ENCODE assay signal across 14 cellular contexts in genomic region chr22:45210577-45211431, GRCh38. TPM values are rescaled to one million over a fixed set of nuclear protein-coding genes. Genes with fewer than 3 reads are reported as not detected.
A peak's percentile ranks its signal among the peaks of the same experiment; 100 is the strongest.
DNase-seq lines count a peak whose midpoint lies in the region; ATAC-seq, FAIRE-seq and TF ChIP-seq lines count a peak whose summit lies in the region.
"Had no signal": no experiment of that assay in that cellular context is flagged by ENCODE, and none has a peak within 500 bp of the region (broad histone marks: within the 10 kb centered on the region; RNA-seq: fewer than 3 reads in every experiment).

No MANE protein-coding gene starts in this region.

- TF ChIP-seq EP300 in esophagus muscularis mucosa (IDR thresholded peaks at IDR 0.05): no peak

- no peak overlapping the region for H2BK120ac ChIP-seq in trophoblast cell (ENCODE audit: insufficient read depth, low read length, poor library complexity)

- H2BK12ac ChIP-seq in trophoblast cell (ENCODE audit: low read length): no peak overlapping the region

- CTCF ChIA-PET in AG04450 (lab: Charles Lee): no interaction called here

- H3K27me3 ChIP-seq in AG04450 (ENCODE audit: control insufficient read depth, insufficient read depth, low read length) (no peaks in the 10 kb centered on the region), MG63 (no peaks in the 10 kb centered on the region), trophoblast cell (ENCODE audit: insufficient read depth, low read length) (no peaks in the 10 kb centered on the region), esophagus muscularis mucosa (no peaks in the 10 kb centered on the region)
- H3K27me3 ChIP-seq: transverse colon had no signal

- no peak overlapping the region for H3K4ac ChIP-seq in trophoblast cell (ENCODE audit: low read depth, low read length)

- no peak overlapping the region for H4K91ac ChIP-seq in trophoblast cell (ENCODE audit: low read depth, low read length)

- H3K27me3 Mint-ChIP-seq in T-helper 17 cell: no peaks in the 10 kb centered on the region
- H3K27me3 Mint-ChIP-seq: activated T-helper 17 cell treated with anti-CD3 and anti-CD28 coated beads, Interleukin-2, amount 50 U/mL, for 72 hours had no signal

- H2BK5ac ChIP-seq in trophoblast cell (ENCODE audit: low read depth, low read length, poor library complexity): no peak overlapping the region

- H3K18ac ChIP-seq in trophoblast cell (ENCODE audit: low read length): peak overlapping the region; percentile 14

- H3K36me3 Mint-ChIP-seq in T-helper 17 cell (ENCODE audit: low read depth): peaks cover 1% of the 10 kb centered on the region

- peaks cover 11% of the 10 kb centered on the region for H3K4me1 Mint-ChIP-seq in T-helper 17 cell

- no peak for DNase-seq in AG04450 (ENCODE audit: low read depth, low spot score)
- no peak for DNase-seq in MG63
- DNase-seq in trophoblast cell: no peak
- no peak for DNase-seq in esophagus muscularis mucosa (ENCODE audit: extremely low spot score)
- DNase-seq in T-helper 17 cell: no peak
- DNase-seq: activated CD4-positive, alpha-beta T cell treated with anti-CD3 and anti-CD28 coated beads for 1 hour; DMS53; NCI-H2081; NK-92 treated with Interleukin-12 subunit alpha and Interleukin-12 subunit beta, amount 100 ng/mL, for 24 hours; transverse colon had no signal

- POLR2A ChIA-PET in AG04450 (lab: Yijun Ruan, JAX): no interaction called here

- no CpG with 5 or more reads among the region's 23 CpGs for WGBS in trophoblast cell (ENCODE audit: extremely low coverage, insufficient coverage, insufficient read length)
- 81% methylated on average over 23 of the region's 23 CpGs for WGBS in esophagus muscularis mucosa

- no peak for TF ChIP-seq CTCF in AG04450 (IDR thresholded peaks at IDR 0.05; ENCODE audit: low read depth, low read length)
- TF ChIP-seq CTCF in esophagus muscularis mucosa (IDR thresholded peaks at IDR 0.05): no peak

- no peak overlapping the region for H2AK5ac ChIP-seq in trophoblast cell (ENCODE audit: low read length)

- H3K9ac ChIP-seq in trophoblast cell (ENCODE audit: low read length): no peak overlapping the region

- no peak overlapping the region for H2AFZ ChIP-seq in trophoblast cell (ENCODE audit: insufficient read depth, low read length, poor library complexity)

- H3K9me3 ChIP-seq in AG04450 (ENCODE audit: control insufficient read depth, insufficient read depth, low read length) (peaks cover 6% of the 10 kb centered on the region; the same call in 1 of the 2 replicates), MG63 (no peaks in the 10 kb centered on the region), trophoblast cell (ENCODE audit: insufficient read depth, low read depth, low read length) (no peaks in the 10 kb centered on the region), esophagus muscularis mucosa (no peaks in the 10 kb centered on the region), T-helper 17 cell (ENCODE audit: control insufficient read depth, low read length, poor library complexity, severe bottlenecking) (no peaks in the 10 kb centered on the region)
- H3K9me3 ChIP-seq: transverse colon had no signal

- intact Hi-C loops in esophagus muscularis mucosa (cut with DNase I): loop anchor here (10.0 kb wide), 1 partner anchor 46 kb away; the partner anchor contains the start of gene NUP50

- no peaks in the 10 kb centered on the region for H3K79me2 ChIP-seq in trophoblast cell (ENCODE audit: control insufficient read depth, insufficient read depth, low read length, poor library complexity)

- H3K27ac Mint-ChIP-seq in T-helper 17 cell: no peak overlapping the region

- H3K23ac ChIP-seq in trophoblast cell (ENCODE audit: low read length): no peak overlapping the region

- H3K27ac ChIP-seq in AG04450 (ENCODE audit: low read depth, low read length): peak overlapping the region; percentile 93
- no peak overlapping the region for H3K27ac ChIP-seq in trophoblast cell (ENCODE audit: low read depth, low read length)
- H3K27ac ChIP-seq in esophagus muscularis mucosa (replicated peaks in 1 of 4): peak overlapping the region in 1 of 4 donors; percentile 73

- no peak for TF ChIP-seq POLR2A in esophagus muscularis mucosa (IDR thresholded peaks at IDR 0.05; ENCODE audit: low read depth)

- peak overlapping the region; percentile 26 for H3K14ac ChIP-seq in trophoblast cell (ENCODE audit: low read length)

- H3K36me3 ChIP-seq in MG63 (peaks cover 19% of the 10 kb centered on the region), trophoblast cell (ENCODE audit: control insufficient read depth in 1 of 2, insufficient read depth in 2 of 2, low read length in 2 of 2) (peaks cover 2 to 8% of the 10 kb centered on the region in 2 experiments), esophagus muscularis mucosa (peaks cover 0 to 33% (median 8%) of the 10 kb centered on the region in 4 donors)

- H3K4me3 ChIP-seq in AG04450 (ENCODE audit: low read depth, low read length) (no peak overlapping the region), MG63 (peak overlapping the region; percentile 49), trophoblast cell (ENCODE audit: low read depth, low read length) (no peak overlapping the region), esophagus muscularis mucosa (peak overlapping the region in 1 of 4 donors; percentile 56)
- H3K4me3 ChIP-seq: transverse colon had no signal

- peak; percentile 87 for FAIRE-seq in endometrium (lab: Jason Lieb, UNC)

- no peak overlapping the region for H3K4me3 Mint-ChIP-seq in T-helper 17 cell
- H3K4me3 Mint-ChIP-seq: activated T-helper 17 cell treated with anti-CD3 and anti-CD28 coated beads, Interleukin-2, amount 50 U/mL, for 72 hours had no signal

- no peak overlapping the region for H4K8ac ChIP-seq in trophoblast cell (ENCODE audit: low read depth, low read length)

- H3K4me2 ChIP-seq in trophoblast cell (ENCODE audit: low read length): no peak overlapping the region

- no peak for ATAC-seq in HG03135 (IDR thresholded peaks at IDR 0.05; ENCODE audit: unreplicated experiment)
- ATAC-seq in T-helper 17 cell: no peak
- ATAC-seq in GM21723 (IDR thresholded peaks at IDR 0.05; ENCODE audit: unreplicated experiment): no peak
- ATAC-seq: activated T-helper 17 cell treated with anti-CD3 and anti-CD28 coated beads, Interleukin-2, amount 50 U/mL, for 72 hours had no signal

- H3K79me1 ChIP-seq in trophoblast cell (ENCODE audit: low read length): peaks cover 6% of the 10 kb centered on the region

- H4K12ac ChIP-seq in trophoblast cell (ENCODE audit: low read depth, low read length): no peak overlapping the region

- H3K4me1 ChIP-seq in trophoblast cell (ENCODE audit: control insufficient read depth in 1 of 2, insufficient read depth in 2 of 2, low read length in 2 of 2) (peaks cover 28 to 31% of the 10 kb centered on the region in 2 experiments), esophagus muscularis mucosa (peaks cover 26 to 53% (median 52%) of the 10 kb centered on the region in 4 donors)

RNA-seq across cellular contexts. Expression of gene KIAA0930, which starts 29.9 kb away (rescaled TPM):
- polyA plus RNA-seq in AG04450 (2011; rRNA removed): 49.4 and 58.0 TPM in 2 replicates
- 29.0 and 40.5 TPM in 2 replicates for polyA minus RNA-seq in AG04450 (2011; rRNA and poly(A)+ RNA removed)
- total RNA-seq in MG63 (2014; rRNA removed; shearing (Covaris generic); ENCODE audit: low replicate concordance): 64.1 and 85.1 TPM in 2 replicates
- polyA plus RNA-seq in trophoblast cell (2013): 68.2 and 71.9 TPM in 2 replicates
- total RNA-seq in esophagus muscularis mucosa (10 to 100 TPM; 31.6 to 67.1 (median 46.8) TPM), T-helper 17 cell (10 to 100 TPM; 10.9 to 11.6 TPM)

RNA-seq across cellular contexts. Expression of gene NUP50, which starts 47.1 kb away (rescaled TPM):
- polyA plus RNA-seq in AG04450 (2011; rRNA removed): 13.9 and 14.2 TPM in 2 replicates
- 24.5 and 24.9 TPM in 2 replicates for polyA minus RNA-seq in AG04450 (2011; rRNA and poly(A)+ RNA removed)
- 32.6 and 33.7 TPM in 2 replicates for total RNA-seq in MG63 (2014; rRNA removed; shearing (Covaris generic); ENCODE audit: low replicate concordance)
- 105 and 108 TPM in 2 replicates for polyA plus RNA-seq in trophoblast cell (2013)
- total RNA-seq in esophagus muscularis mucosa (10 to 100 TPM; 22.7 to 40.3 (median 30.0) TPM), T-helper 17 cell (10 to 100 TPM; 89.3 to 99.2 TPM)
